In genomic region chr4:120085705-120086104, GRCh38 we compare ENCODE assay signal across 21 cellular contexts. TPM values are rescaled to one million over a fixed set of nuclear protein-coding genes. Genes with fewer than 3 reads are reported as not detected.
DNase-seq lines count a peak whose midpoint lies in the region; ATAC-seq lines count a peak whose summit lies in the region.
"Had no signal": no experiment of that assay in that cellular context is flagged by ENCODE, and none has a peak within 500 bp of the region (broad histone marks: within the 10 kb centered on the region; RNA-seq: fewer than 3 reads in every experiment).

No MANE protein-coding gene starts in this region.

- no peaks in the 10 kb centered on the region for H3K27me3 ChIP-seq in adipocyte (replicated peaks; ENCODE audit: control insufficient read depth, insufficient read depth, low read length)
- H3K27me3 ChIP-seq: BLaER1, brain microvascular endothelial cell, MG63, right atrium auricular region, tibial artery had no signal

- no peaks in the 10 kb centered on the region for H3K4me1 ChIP-seq in adipocyte (ENCODE audit: control insufficient read depth, insufficient read depth, low read length)
- H3K4me1 ChIP-seq: BLaER1, right atrium auricular region, tibial artery had no signal

- in situ Hi-C loops in KBM-7 (cut with MboI; ENCODE audit: low pct_unique_long_range_greater_than_20kb, low sequenced_read_pairs), result no loop called here

- ATAC-seq in HG02798 (IDR thresholded peaks at IDR 0.05; ENCODE audit: poor library complexity, unreplicated experiment), result peak; percentile 60
- ATAC-seq: GM23338; SK-N-SH treated with all-trans-retinoic acid at 6 μM for 48 hours; stimulated activated memory B cell treated with anti-CD40 and anti-IgM and Interleukin-4, amounts not matched to agents 10 μg/mL and 1 μg/mL and 100 μg/mL, for 72 hours had no signal

- peak; percentile 31 for DNase-seq in DMS53 (lab: John Stamatoyannopoulos, UW)
- no peak for DNase-seq in DMS53 treated with DMSO at 0.1 percent for 48 hours (lab: John Stamatoyannopoulos, UW; ENCODE audit: unreplicated experiment)
- peak; percentile 23 for DNase-seq in adipocyte (ENCODE audit: low read depth)
- DNase-seq in iris pigment epithelial cell (ENCODE audit: low read depth), result peak; percentile 69
- no peak for DNase-seq in ureter (ENCODE audit: low spot score)
- no peak for DNase-seq in KBM-7
- DNase-seq in NCI-H2171 (lab: John Stamatoyannopoulos, UW), result no peak
- DNase-seq: brain microvascular endothelial cell, GDM1, kidney glomerular epithelial cell, MG63, naive B cell, NCI-H1694, tibial artery had no signal

- no peaks in the 10 kb centered on the region for H3K9me3 ChIP-seq in adipocyte (ENCODE audit: control insufficient read depth, low read length)
- H3K9me3 ChIP-seq: MG63, right atrium auricular region, tibial artery had no signal

- no peaks in the 10 kb centered on the region for H3K36me3 ChIP-seq in adipocyte (ENCODE audit: control insufficient read depth, insufficient read depth, low read length, severe bottlenecking)
- H3K36me3 ChIP-seq: BLaER1, brain microvascular endothelial cell, MG63, right atrium auricular region, tibial artery had no signal

- H3K9ac ChIP-seq in adipocyte (ENCODE audit: low read length), result no peak overlapping the region
- H3K9ac ChIP-seq: BLaER1 had no signal

- no peak overlapping the region for H3K4me3 ChIP-seq in adipocyte (ENCODE audit: low read length)
- H3K4me3 ChIP-seq: BLaER1, coronary artery, GM23338, MG63, right atrium auricular region, tibial artery had no signal

RNA-seq across cellular contexts. Expression of gene MAD2L1, which starts 19.1 kb away (rescaled TPM):
- total RNA-seq in ureter, result 1.4 TPM

Comparison
In these comparisons a context has a peak if more than half of its experiments do, and no peak if none do; other contexts are left out.
1. DNase-seq: peak in DMS53 (single experiment), adipocyte (single experiment) and iris pigment epithelial cell (single experiment); none in DMS53 treated with DMSO at 0.1 percent for 48 hours (single experiment), ureter (single experiment), KBM-7 (single experiment) and NCI-H2171 (single experiment).